8 cellular contexts compared by ENCODE assay signal in genomic region chr2:64586883-64587481, GRCh38.
DNase-seq lines count a peak whose midpoint lies in the region; ATAC-seq and TF ChIP-seq lines count a peak whose summit lies in the region.

No MANE protein-coding gene starts in this region.

- no peak overlapping the region for H3K4me3 Mint-ChIP-seq in WTC11

- 0 out of 2 replicates have a peak, but pooled peaks have one; percentile 18 for TF ChIP-seq CTCF in WTC11 (IDR thresholded peaks at IDR 0.05)

- ATAC-seq in WTC11 (no peak), Right ventricle myocardium superior (ENCODE audit: poor library complexity) (peak; percentile 73), HG03521 (IDR thresholded peaks at IDR 0.05; ENCODE audit: unreplicated experiment) (no peak), HG03025 (IDR thresholded peaks at IDR 0.05; ENCODE audit: low FRiP score, unreplicated experiment) (no peak)

- peak; percentile 62 to 80 for DNase-seq in NOMO-1 (lab: John Stamatoyannopoulos, UW; ENCODE audit: unreplicated experiment in 2 of 2)
- no peak for DNase-seq in NOMO-1 treated with dmso at 0.1 percent for 144 hours (lab: John Stamatoyannopoulos, UW; ENCODE audit: unreplicated experiment)
- peak; percentile 69 for DNase-seq in NAMALWA (ENCODE audit: low spot score)
- DNase-seq in WTC11 (ENCODE audit: low spot score), result no peak
- DNase-seq in Right ventricle myocardium superior, result no peak
- peak; percentile 66 for DNase-seq in renal cortical epithelial cell (ENCODE audit: low read depth)

- CTCF ChIA-PET in WTC11 (lab: Charles Lee), result interaction anchor here (0.8 to 2.2 kb wide), 24 partner anchors 9 to 537 kb away, joined by 3 to 17 read pairs (median 3); no protein-coding TSS in a partner anchor

- POLR2A ChIA-PET in WTC11 (lab: Charles Lee), result no interaction called here

- H3K27ac Mint-ChIP-seq in WTC11, result no peak overlapping the region

- intact Hi-C loops in Right ventricle myocardium superior (cut with DNase I), result no loop called here

- H3K9me3 Mint-ChIP-seq in WTC11, result no peaks in the 10 kb centered on the region

- peaks cover 16% of the 10 kb centered on the region; the same call in 1 of the 2 replicates for H3K36me3 Mint-ChIP-seq in WTC11

- no peaks in the 10 kb centered on the region for H3K27me3 Mint-ChIP-seq in WTC11 (ENCODE audit: low read depth)

- no peaks in the 10 kb centered on the region for H3K4me1 Mint-ChIP-seq in WTC11

TF ChIP-seq in WTC11, 78 proteins besides CTCF, POLR2A, EP300 and RAD21:
- TF ChIP-seq NFYB (CRISPR knock-in tag; conservative IDR thresholded peaks at IDR 0.05; ENCODE audit: low read depth), result no peak
- no peak for TF ChIP-seq ELF4 (CRISPR knock-in tag; IDR thresholded peaks at IDR 0.05; ENCODE audit: low read depth)
- no peak for TF ChIP-seq NR2C2 (CRISPR knock-in tag; IDR thresholded peaks at IDR 0.05)
- TF ChIP-seq ZBTB43 (CRISPR knock-in tag; IDR thresholded peaks at IDR 0.05), result no peak
- TF ChIP-seq FOXP4 (CRISPR knock-in tag; IDR thresholded peaks at IDR 0.05), result no peak
- no peak for TF ChIP-seq CREB1 (CRISPR knock-in tag; IDR thresholded peaks at IDR 0.05)
- TF ChIP-seq ATF3 (CRISPR knock-in tag; conservative IDR thresholded peaks at IDR 0.05), result no peak
- no peak for TF ChIP-seq FOXK1 (CRISPR knock-in tag; IDR thresholded peaks at IDR 0.05)
- no peak for TF ChIP-seq MXD4 (CRISPR knock-in tag; IDR thresholded peaks at IDR 0.05; ENCODE audit: borderline replicate concordance)
- no peak for TF ChIP-seq NR1H2 (CRISPR knock-in tag; IDR thresholded peaks at IDR 0.05)
- no peak for TF ChIP-seq NR3C1 (CRISPR knock-in tag; conservative IDR thresholded peaks at IDR 0.05; ENCODE audit: low read depth)
- no peak for TF ChIP-seq CDX4 (CRISPR knock-in tag; IDR thresholded peaks at IDR 0.05; ENCODE audit: borderline replicate concordance)
- TF ChIP-seq ZNF263 (CRISPR knock-in tag; IDR thresholded peaks at IDR 0.05; ENCODE audit: low read depth), result no peak
- TF ChIP-seq CREM (CRISPR knock-in tag; IDR thresholded peaks at IDR 0.05), result no peak

Comparison
In these comparisons a context has a peak if more than half of its experiments do, and no peak if none do; other contexts are left out.
1. DNase-seq: peak in NOMO-1 (2 of 2), NAMALWA (single experiment) and renal cortical epithelial cell (single experiment); none in NOMO-1 treated with dmso at 0.1 percent for 144 hours (single experiment), WTC11 (single experiment) and Right ventricle myocardium superior (single experiment).